Comparison of ENCODE assay signal across 9 cellular contexts in the genomic region with DNA sequence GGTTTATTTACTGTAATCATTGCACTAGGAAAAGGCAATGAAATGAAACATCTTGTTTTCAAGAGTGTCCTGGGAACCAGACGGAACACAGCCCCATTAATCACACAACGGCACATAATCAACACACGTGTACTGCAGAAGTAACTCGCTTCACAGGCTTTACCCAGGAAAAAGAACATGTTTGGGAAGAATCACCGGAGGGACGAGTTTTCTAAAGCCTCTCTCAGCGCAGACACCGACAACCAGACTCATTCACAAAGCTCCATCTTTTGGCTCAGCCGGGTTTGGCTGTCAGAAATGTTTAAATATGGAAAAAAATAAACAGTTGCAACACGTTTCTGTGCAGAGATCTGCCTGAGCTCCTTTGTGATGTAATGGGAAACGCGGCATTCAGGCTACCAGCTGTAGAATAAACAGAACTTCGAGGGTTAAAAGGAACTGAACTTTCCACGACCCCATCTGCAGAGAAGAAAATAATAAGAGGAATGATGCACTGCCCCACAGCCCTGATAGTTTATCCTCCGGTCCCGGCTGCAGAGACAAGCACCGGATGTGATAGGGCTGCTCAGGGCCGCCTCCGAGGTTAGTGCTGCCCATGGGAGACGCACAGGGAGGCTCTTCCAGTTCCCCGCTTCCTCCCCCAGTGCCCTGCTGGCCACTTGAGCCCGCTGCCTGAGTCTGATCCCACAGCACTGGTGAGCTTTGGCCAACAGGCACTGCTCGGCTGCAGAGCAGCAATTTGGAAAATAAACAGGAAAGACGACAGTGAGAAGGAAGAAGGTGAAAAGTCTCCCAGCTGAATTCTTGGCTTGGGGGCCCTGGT.
DNase-seq lines count a peak whose midpoint lies in the region; ATAC-seq, FAIRE-seq and TF ChIP-seq lines count a peak whose summit lies in the region.
"Had no signal": no experiment of that assay in that cellular context is flagged by ENCODE, and none has a peak within 500 bp of the region (broad histone marks: within the 10 kb centered on the region; RNA-seq: fewer than 3 reads in every experiment).

No MANE protein-coding gene starts in this region.

- H3K27ac ChIP-seq in mucosa of rectum (ENCODE audit: low read depth in 2 of 2, low read length in 2 of 2) = peak overlapping the region; percentile 60 to 79
- peak overlapping the region in 1 of 2 donors; percentile 56 for H3K27ac ChIP-seq in aorta (ENCODE audit: low read depth in 1 of 2, low read length in 2 of 2)

- peak overlapping the region; percentile 25 for H3K4me3 Mint-ChIP-seq in natural killer cell
- H3K4me3 Mint-ChIP-seq in natural killer cell treated with Interleukin-12 subunit alpha and Interleukin-12 subunit beta and Interleukin-15 and Interleukin-18, amount 100 ng/mL, for 72 hours = no peak overlapping the region

- H3K9ac ChIP-seq in mucosa of rectum (ENCODE audit: low read depth in 1 of 2, low read length in 2 of 2) = no peak overlapping the region

- no peak for ATAC-seq in natural killer cell
- ATAC-seq in natural killer cell treated with Interleukin-12 subunit alpha and Interleukin-12 subunit beta and Interleukin-15 and Interleukin-18, amount 100 ng/mL, for 72 hours = no peak
- peak; percentile 55 for ATAC-seq in aorta (ENCODE audit: low FRiP score)
- ATAC-seq in HG02759 (IDR thresholded peaks at IDR 0.05; ENCODE audit: unreplicated experiment) = no peak

- no peaks in the 10 kb centered on the region for H3K36me3 Mint-ChIP-seq in natural killer cell
- peaks cover 2% of the 10 kb centered on the region for H3K36me3 Mint-ChIP-seq in natural killer cell treated with Interleukin-12 subunit alpha and Interleukin-12 subunit beta and Interleukin-15 and Interleukin-18, amount 100 ng/mL, for 72 hours

- DNase-seq in natural killer cell = no peak
- no peak for DNase-seq in natural killer cell treated with Interleukin-12 subunit alpha and Interleukin-12 subunit beta and Interleukin-15 and Interleukin-18, amount 100 ng/mL, for 72 hours (ENCODE audit: low spot score)
- DNase-seq in aorta = peak; percentile 79 to 86
- DNase-seq in Ammon's horn (ENCODE audit: low spot score) = no peak
- no peak for DNase-seq in DMS153 (lab: John Stamatoyannopoulos, UW)
- DNase-seq: T-helper 1 cell had no signal

- no peaks in the 10 kb centered on the region for H3K27me3 Mint-ChIP-seq in natural killer cell (ENCODE audit: low read depth in 2 of 2)
- no peaks in the 10 kb centered on the region for H3K27me3 Mint-ChIP-seq in natural killer cell treated with Interleukin-12 subunit alpha and Interleukin-12 subunit beta and Interleukin-15 and Interleukin-18, amount 100 ng/mL, for 72 hours

- intact Hi-C loops in natural killer cell (cut with micrococcal nuclease) (no loop called here), aorta (cut with DNase I) (loop anchor here in 1 of 2 donors (5.0 kb wide), 2 partner anchors 63 to 67 kb away; no protein-coding TSS in a partner anchor)

- H3K9me3 ChIP-seq in mucosa of rectum (ENCODE audit: control insufficient read depth in 2 of 2, low read length in 2 of 2) = no peaks in the 10 kb centered on the region
- H3K9me3 ChIP-seq in aorta (ENCODE audit: control insufficient read depth, low read length) = no peaks in the 10 kb centered on the region

- H3K27me3 ChIP-seq in mucosa of rectum (ENCODE audit: control insufficient read depth in 2 of 2, insufficient read depth in 2 of 2, low read length in 2 of 2) (no peaks in the 10 kb centered on the region), aorta (ENCODE audit: control insufficient read depth in 1 of 2, insufficient read depth in 2 of 2, low read length in 1 of 2) (no peaks in the 10 kb centered on the region)

- 5 to 6% methylated on average over 24 of the region's 24 CpGs for WGBS in aorta, 2 donors

- no peak overlapping the region for H3K4me3 ChIP-seq in mucosa of rectum (ENCODE audit: low read length in 2 of 2)
- H3K4me3 ChIP-seq in aorta (ENCODE audit: low read length in 2 of 2) = no peak overlapping the region

- H3K36me3 ChIP-seq in mucosa of rectum (ENCODE audit: control insufficient read depth in 2 of 2, insufficient read depth in 2 of 2, low read length in 2 of 2) = peaks cover 11 to 14% of the 10 kb centered on the region in 2 donors
- peaks cover 0 to 2% of the 10 kb centered on the region in 2 donors for H3K36me3 ChIP-seq in aorta (ENCODE audit: control insufficient read depth in 1 of 2, insufficient read depth in 2 of 2, low read length in 1 of 2)

- TF ChIP-seq CTCF in natural killer cell (IDR thresholded peaks at IDR 0.05) = no peak

- peak overlapping the region; percentile 26 to 48 for H3K27ac Mint-ChIP-seq in natural killer cell
- peak overlapping the region in 1 of 2 donors; percentile 7 for H3K27ac Mint-ChIP-seq in natural killer cell treated with Interleukin-12 subunit alpha and Interleukin-12 subunit beta and Interleukin-15 and Interleukin-18, amount 100 ng/mL, for 72 hours

- FAIRE-seq in endometrium (lab: Jason Lieb, UNC) = peak; percentile 41

- H3K4me1 ChIP-seq in mucosa of rectum (ENCODE audit: control insufficient read depth in 2 of 2, insufficient read depth in 2 of 2, low read length in 2 of 2) = peaks cover 6 to 26% of the 10 kb centered on the region in 2 donors
- H3K4me1 ChIP-seq in aorta (ENCODE audit: control insufficient read depth in 1 of 2, insufficient read depth in 2 of 2, low read length in 2 of 2) = peaks cover 13 to 21% of the 10 kb centered on the region in 2 donors

- H3K4me1 Mint-ChIP-seq in natural killer cell = peaks cover 52 to 58% of the 10 kb centered on the region in 2 donors
- peaks cover 43 to 51% of the 10 kb centered on the region in 2 donors for H3K4me1 Mint-ChIP-seq in natural killer cell treated with Interleukin-12 subunit alpha and Interleukin-12 subunit beta and Interleukin-15 and Interleukin-18, amount 100 ng/mL, for 72 hours (ENCODE audit: low read depth in 2 of 2)

- no peaks in the 10 kb centered on the region for H3K9me3 Mint-ChIP-seq in natural killer cell
- no peaks in the 10 kb centered on the region for H3K9me3 Mint-ChIP-seq in natural killer cell treated with Interleukin-12 subunit alpha and Interleukin-12 subunit beta and Interleukin-15 and Interleukin-18, amount 100 ng/mL, for 72 hours

Comparison
In these comparisons a context has a peak if more than half of its experiments do, and no peak if none do; other contexts are left out.
1. DNase-seq: peak in aorta (2 of 2); none in natural killer cell (single experiment), natural killer cell treated with Interleukin-12 subunit alpha and Interleukin-12 subunit beta and Interleukin-15 and Interleukin-18, amount 100 ng/mL, for 72 hours (single experiment), Ammon's horn (single experiment) and DMS153 (single experiment).